10 cellular contexts compared by ENCODE assay signal in genomic region chr6:2450546-2450945, GRCh38.
A peak's percentile ranks its signal among the peaks of the same experiment; 100 is the strongest.
DNase-seq lines count a peak whose midpoint lies in the region; ATAC-seq and TF ChIP-seq lines count a peak whose summit lies in the region.
"Had no signal": no experiment of that assay in that cellular context is flagged by ENCODE, and none has a peak within 500 bp of the region (broad histone marks: within the 10 kb centered on the region; RNA-seq: fewer than 3 reads in every experiment).

No MANE protein-coding gene starts in this region.

- no peaks in the 10 kb centered on the region for H3K36me3 ChIP-seq in testis (ENCODE audit: low read depth, missing control alignments)
- H3K36me3 ChIP-seq in tibial artery: no peaks in the 10 kb centered on the region

- peak; percentile 40 for DNase-seq in NCI-H1092 (lab: John Stamatoyannopoulos, UW)
- DNase-seq in NCI-H526 treated with DMSO at 0.1 percent for 48 hours (lab: John Stamatoyannopoulos, UW): peak; percentile 26
- DNase-seq in epithelial cell of esophagus (ENCODE audit: low read depth): peak; percentile 54
- peak; percentile 62 for DNase-seq in testis
- no peak for DNase-seq in occipital lobe (lab: John Stamatoyannopoulos, UW)
- no peak for DNase-seq in tibial artery
- DNase-seq in NK-92 (lab: John Stamatoyannopoulos, UW; ENCODE audit: unreplicated experiment): no peak
- DNase-seq: activated naive CD4-positive, alpha-beta T cell treated with Interleukin-2 at 50 U/mL for 16 hours; effector memory CD8-positive, alpha-beta T cell had no signal

- no peak for TF ChIP-seq CTCF in epithelial cell of esophagus (IDR thresholded peaks at IDR 0.05; ENCODE audit: insufficient read depth, low read depth, low read length, missing control alignments)
- TF ChIP-seq CTCF in testis (IDR thresholded peaks at IDR 0.05): no peak
- no peak for TF ChIP-seq CTCF in tibial artery (IDR thresholded peaks at IDR 0.05)

- no peak overlapping the region for H3K27ac ChIP-seq in testis
- H3K27ac ChIP-seq in tibial artery: no peak overlapping the region

- 13 to 25% methylated on average over 12 of the region's 12 CpGs for WGBS in testis, 2 donors

- H3K4me3 ChIP-seq in epithelial cell of esophagus (ENCODE audit: low read length) (no peak overlapping the region), testis (no peak overlapping the region), tibial artery (no peak overlapping the region)

- TF ChIP-seq POLR2A in testis (IDR thresholded peaks at IDR 0.05): no peak

- no peak for ATAC-seq in GM21360 (IDR thresholded peaks at IDR 0.05; ENCODE audit: unreplicated experiment)
- ATAC-seq: effector memory CD8-positive, alpha-beta T cell had no signal

- H3K27me3 ChIP-seq in testis (no peaks in the 10 kb centered on the region), tibial artery (no peaks in the 10 kb centered on the region)

- H3K4me1 ChIP-seq in testis (no peaks in the 10 kb centered on the region), tibial artery (peaks cover 0 to 16% (median 5%) of the 10 kb centered on the region in 4 donors)

- intact Hi-C loops in testis (cut with DNase I; ENCODE audit: low total_unique reads): no loop called here
- intact Hi-C loops in tibial artery (cut with DNase I; ENCODE audit: low total_unique reads): loop anchor here (2.0 kb wide), 1 partner anchor 856 kb away; no protein-coding TSS in a partner anchor

- H3K9me3 ChIP-seq in testis (no peaks in the 10 kb centered on the region), tibial artery (no peaks in the 10 kb centered on the region)

Comparison
In these comparisons a context has a peak if more than half of its experiments do, and no peak if none do; other contexts are left out.
1. DNase-seq: peak in NCI-H1092 (single experiment), NCI-H526 treated with DMSO at 0.1 percent for 48 hours (single experiment), epithelial cell of esophagus (single experiment) and testis (single experiment); none in occipital lobe (single experiment), tibial artery (0 of 2) and NK-92 (single experiment).